In the genomic region with DNA sequence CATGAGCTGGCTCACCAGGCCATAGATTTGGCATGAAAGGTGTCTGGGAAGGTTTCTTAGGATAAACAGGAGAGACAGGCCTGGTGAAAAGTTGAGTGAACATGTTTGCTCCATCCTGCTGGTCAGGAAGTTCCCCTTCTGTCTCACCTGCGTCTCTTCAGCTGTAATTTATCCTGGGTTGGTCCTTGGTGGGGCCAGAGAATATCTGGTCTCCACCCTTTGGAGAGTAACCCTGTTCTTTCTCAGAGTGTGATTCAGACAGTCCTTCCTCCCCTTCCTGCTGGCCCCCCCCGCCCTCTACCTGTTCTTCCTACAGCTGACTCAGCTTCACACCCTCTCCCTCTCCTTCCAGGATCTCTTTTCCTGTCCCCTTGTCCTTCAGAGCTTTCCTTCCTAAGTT, we compare ENCODE assay signal across 1 cellular context.
TF ChIP-seq lines count a peak whose summit lies in the region.

No MANE protein-coding gene starts in this region.

TF ChIP-seq in WTC11, 78 proteins besides CTCF, POLR2A, EP300 and RAD21:
- TF ChIP-seq NR1H2 (CRISPR knock-in tag; IDR thresholded peaks at IDR 0.05) (no peak), ZBTB21 (CRISPR knock-in tag; IDR thresholded peaks at IDR 0.05; ENCODE audit: borderline replicate concordance) (no peak)
- TF ChIP-seq, protein P1, sequence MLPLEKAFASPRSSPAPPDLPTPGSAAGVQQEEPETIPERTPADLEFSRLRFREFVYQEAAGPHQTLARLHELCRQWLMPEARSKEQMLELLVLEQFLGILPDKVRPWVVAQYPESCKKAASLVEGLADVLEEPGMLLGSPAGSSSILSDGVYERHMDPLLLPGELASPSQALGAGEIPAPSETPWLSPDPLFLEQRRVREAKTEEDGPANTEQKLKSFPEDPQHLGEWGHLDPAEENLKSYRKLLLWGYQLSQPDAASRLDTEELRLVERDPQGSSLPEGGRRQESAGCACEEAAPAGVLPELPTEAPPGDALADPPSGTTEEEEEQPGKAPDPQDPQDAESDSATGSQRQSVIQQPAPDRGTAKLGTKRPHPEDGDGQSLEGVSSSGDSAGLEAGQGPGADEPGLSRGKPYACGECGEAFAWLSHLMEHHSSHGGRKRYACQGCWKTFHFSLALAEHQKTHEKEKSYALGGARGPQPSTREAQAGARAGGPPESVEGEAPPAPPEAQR (CRISPR knock-in tag; IDR thresholded peaks at IDR 0.05), result no peak
- TF ChIP-seq, protein P2, sequence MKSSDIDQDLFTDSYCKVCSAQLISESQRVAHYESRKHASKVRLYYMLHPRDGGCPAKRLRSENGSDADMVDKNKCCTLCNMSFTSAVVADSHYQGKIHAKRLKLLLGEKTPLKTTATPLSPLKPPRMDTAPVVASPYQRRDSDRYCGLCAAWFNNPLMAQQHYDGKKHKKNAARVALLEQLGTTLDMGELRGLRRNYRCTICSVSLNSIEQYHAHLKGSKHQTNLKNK (CRISPR knock-in tag; IDR thresholded peaks at IDR 0.05), result no peak
